Comparison of ENCODE assay signal across 12 cellular contexts in the genomic region with DNA sequence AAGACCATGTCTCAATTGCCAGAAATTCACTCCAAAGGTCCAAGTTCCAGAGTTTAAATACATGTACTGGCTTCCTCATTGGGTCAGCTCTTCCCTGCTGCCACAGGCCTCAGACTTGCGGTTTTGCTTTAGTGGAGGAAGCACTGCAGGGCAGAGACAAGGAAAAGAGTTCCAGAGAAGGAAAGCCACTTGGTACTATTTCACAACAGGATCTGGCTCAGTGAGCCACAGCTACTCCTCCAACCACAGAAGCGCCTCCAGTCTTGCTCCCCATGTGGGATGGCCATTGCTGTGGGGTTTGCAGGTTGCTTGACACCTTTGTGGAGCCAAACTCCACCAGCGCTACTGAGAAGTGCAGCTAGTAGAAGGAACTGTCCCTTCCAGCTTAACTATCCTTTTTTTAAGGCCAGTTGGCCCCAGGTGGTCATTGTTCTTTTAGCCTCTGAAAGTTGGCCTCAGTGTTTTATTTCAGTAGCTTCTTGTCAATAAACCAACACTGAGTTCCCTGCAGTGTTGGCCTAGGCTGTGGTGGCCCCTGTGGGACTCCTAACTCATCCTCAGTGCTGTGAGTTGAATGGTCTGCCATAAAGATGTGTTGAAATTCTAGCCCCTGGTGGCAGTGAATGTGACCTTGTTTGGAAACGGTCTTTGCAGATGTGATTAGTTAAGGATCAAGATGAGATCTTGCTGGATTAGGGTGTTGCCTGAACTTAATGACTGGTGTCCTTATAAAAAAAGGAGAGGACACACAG.
DNase-seq lines count a peak whose midpoint lies in the region; ATAC-seq and TF ChIP-seq lines count a peak whose summit lies in the region.
"Had no signal": no experiment of that assay in that cellular context is flagged by ENCODE, and none has a peak within 500 bp of the region (broad histone marks: within the 10 kb centered on the region; RNA-seq: fewer than 3 reads in every experiment).

No MANE protein-coding gene starts in this region.

- ATAC-seq in left ventricle myocardium superior, result peak; percentile 50
- ATAC-seq in GM21576 (IDR thresholded peaks at IDR 0.05; ENCODE audit: unreplicated experiment), result no peak
- ATAC-seq in HG03460 (IDR thresholded peaks at IDR 0.05; ENCODE audit: unreplicated experiment), result no peak
- ATAC-seq: PC-3 had no signal

- no peak overlapping the region for H3K27ac ChIP-seq in A673 (ENCODE audit: low read depth, low read length, poor library complexity, severe bottlenecking)

- intact Hi-C loops in left ventricle myocardium superior (cut with micrococcal nuclease), result no loop called here
- intact Hi-C loops in A673 (cut with micrococcal nuclease; ENCODE audit: unreplicated experiment), result no loop called here

- POLR2A ChIA-PET in A673 (lab: Charles Lee; ENCODE audit: low non-redundant PET), result no interaction called here

- BruUV-seq in A673 (replicated peaks; lab: Mats Ljungman, UMichigan), result no TSS peak

- DNase-seq in HT1080 (ENCODE audit: low read depth) (peak; percentile 78), SKM-1 treated with dmso at 0.1 percent for 144 hours (lab: John Stamatoyannopoulos, UW; ENCODE audit: unreplicated experiment) (peak; percentile 86), left ventricle myocardium superior (no peak), stromal cell of bone marrow (ENCODE audit: low read depth) (peak; percentile 35), A673 (ENCODE audit: low spot score) (no peak)
- DNase-seq: activated naive CD8-positive, alpha-beta T cell treated with anti-CD3 and anti-CD28 coated beads, Interleukin-2, amount 10 ng/mL, durations not matched to agents 7 days and 5 days; COR-L47; Karpas-422; NCI-H2081 treated with DMSO at 0.1 percent for 48 hours; PC-3 had no signal

- H3K4me1 ChIP-seq in A673 (ENCODE audit: insufficient read depth, low read length, poor library complexity, severe bottlenecking), result no peaks in the 10 kb centered on the region

- TF ChIP-seq CTCF in A673 (conservative IDR thresholded peaks at IDR 0.05; ENCODE audit: low read depth, low read length), result no peak

- CTCF ChIA-PET in A673 (lab: Charles Lee), result no interaction called here

- no peaks in the 10 kb centered on the region for H3K36me3 ChIP-seq in A673 (ENCODE audit: insufficient read depth, low read length, poor library complexity, severe bottlenecking)

- H3K4me3 ChIP-seq in A673 (ENCODE audit: low read depth, low read length, poor library complexity, severe bottlenecking), result no peak overlapping the region

- no peaks in the 10 kb centered on the region for H3K9me3 ChIP-seq in A673 (ENCODE audit: low read depth, low read length, poor library complexity, severe bottlenecking)

- peaks cover 15% of the 10 kb centered on the region for H3K27me3 ChIP-seq in A673 (replicated peaks; ENCODE audit: insufficient read depth, low read depth, low read length, poor library complexity)

Comparison
In these comparisons a context has a peak if more than half of its experiments do, and no peak if none do; other contexts are left out.
1. DNase-seq: peak in HT1080 (single experiment), SKM-1 treated with dmso at 0.1 percent for 144 hours (single experiment) and stromal cell of bone marrow (single experiment); none in left ventricle myocardium superior (single experiment) and A673 (single experiment).